In genomic region chr20:61667056-61667792, GRCh38 we compare ENCODE assay signal across 32 cellular contexts.
"Had no signal": no experiment of that assay in that cellular context is flagged by ENCODE, and none has a peak within 500 bp of the region (broad histone marks: within the 10 kb centered on the region; RNA-seq: fewer than 3 reads in every experiment).

No MANE protein-coding gene starts in this region.

- H3K36me3 Mint-ChIP-seq: activated CD4-positive, alpha-beta memory T cell treated with anti-CD3 and anti-CD28 coated beads for 36 hours; activated CD8-positive, alpha-beta memory T cell treated with anti-CD3 and anti-CD28 coated beads, Interleukin-2, amount 10 ng/mL, durations not matched to agents 7 days and 5 days; activated naive CD4-positive, alpha-beta T cell treated with anti-CD3 and anti-CD28 coated beads, Interleukin-2, amount 10 ng/mL, durations not matched to agents 7 days and 5 days; activated naive CD8-positive, alpha-beta T cell; T-cell had no signal

- ATAC-seq: activated CD4-positive, alpha-beta T cell treated with anti-CD3 and anti-CD28 coated beads for 36 hours; activated CD8-positive, alpha-beta memory T cell treated with anti-CD3 and anti-CD28 coated beads, Interleukin-2, amount 10 ng/mL, durations not matched to agents 7 days and 5 days; activated CD8-positive, alpha-beta T cell treated with anti-CD3 and anti-CD28 coated beads, Interleukin-2, amount 10 ng/mL, durations not matched to agents 7 days and 5 days; activated T-cell treated with anti-CD3 and anti-CD28 coated beads, Interleukin-2, amount 50 U/mL, for 72 hours; gastroesophageal sphincter; T-cell had no signal

- H3K9me3 Mint-ChIP-seq: activated CD4-positive, alpha-beta memory T cell treated with anti-CD3 and anti-CD28 coated beads for 36 hours; activated CD4-positive, alpha-beta T cell treated with anti-CD3 and anti-CD28 coated beads, Interleukin-2, amount 10 ng/mL, durations not matched to agents 24 days and 14 days; activated naive CD4-positive, alpha-beta T cell treated with anti-CD3 and anti-CD28 coated beads, Interleukin-2, amount 10 ng/mL, durations not matched to agents 7 days and 5 days; activated T-cell treated with anti-CD3 and anti-CD28 coated beads, Interleukin-2, amount 50 U/mL, for 24 hours; T-cell; T-helper 1 cell treated with Interleukin-12 subunit alpha and Interleukin-12 subunit beta and Interleukin-4 antibody, amounts not matched to agents 30 μg/mL and 1 μg/mL, for 36 hours had no signal

- H3K4me3 Mint-ChIP-seq: activated CD4-positive, alpha-beta memory T cell treated with anti-CD3 and anti-CD28 coated beads for 36 hours; activated CD4-positive, alpha-beta T cell treated with anti-CD3 and anti-CD28 coated beads for 36 hours; activated CD4-positive, alpha-beta T cell treated with anti-CD3 and anti-CD28 coated beads, Interleukin-2, amount 10 ng/mL, durations not matched to agents 24 days and 14 days; activated CD8-positive, alpha-beta memory T cell treated with anti-CD3 and anti-CD28 coated beads, Interleukin-2, amount 10 ng/mL, durations not matched to agents 7 days and 5 days; activated CD8-positive, alpha-beta T cell treated with anti-CD3 and anti-CD28 coated beads, Interleukin-2, amount 10 ng/mL, durations not matched to agents 7 days and 5 days; activated naive CD4-positive, alpha-beta T cell treated with anti-CD3 and anti-CD28 coated beads, Interleukin-2, amount 10 ng/mL, durations not matched to agents 7 days and 5 days; activated naive CD8-positive, alpha-beta T cell; activated T-cell treated with anti-CD3 and anti-CD28 coated beads, Interleukin-2, amount 50 U/mL, for 24 hours; activated T-cell treated with anti-CD3 and anti-CD28 coated beads, Interleukin-2, amount 50 U/mL, for 72 hours; T-cell; T-helper 1 cell treated with Interleukin-12 subunit alpha and Interleukin-12 subunit beta and Interleukin-4 antibody, amounts not matched to agents 30 μg/mL and 1 μg/mL, for 36 hours had no signal

- H3K27me3 Mint-ChIP-seq: activated CD4-positive, alpha-beta memory T cell treated with anti-CD3 and anti-CD28 coated beads for 36 hours; activated CD4-positive, alpha-beta T cell treated with anti-CD3 and anti-CD28 coated beads for 36 hours; activated CD4-positive, alpha-beta T cell treated with anti-CD3 and anti-CD28 coated beads, Interleukin-2, amount 10 ng/mL, durations not matched to agents 24 days and 14 days; activated CD8-positive, alpha-beta memory T cell treated with anti-CD3 and anti-CD28 coated beads, Interleukin-2, amount 10 ng/mL, durations not matched to agents 7 days and 5 days; activated naive CD4-positive, alpha-beta T cell treated with anti-CD3 and anti-CD28 coated beads, Interleukin-2, amount 10 ng/mL, durations not matched to agents 7 days and 5 days; activated T-cell treated with anti-CD3 and anti-CD28 coated beads, Interleukin-2, amount 50 U/mL, for 24 hours had no signal

- H3K9me3 ChIP-seq: colonic mucosa, esophagus squamous epithelium, gastroesophageal sphincter had no signal

- H3K4me1 ChIP-seq: colonic mucosa, gastroesophageal sphincter had no signal

- H3K27ac ChIP-seq: brain microvascular endothelial cell, colonic mucosa, epithelial cell of prostate, esophagus squamous epithelium, gastroesophageal sphincter had no signal

- FAIRE-seq: astrocyte, bronchial epithelial cell, endometrium, endothelial cell of umbilical vein had no signal

- H3K36me3 ChIP-seq: brain microvascular endothelial cell, colonic mucosa, esophagus squamous epithelium, gastroesophageal sphincter had no signal

- DNase-seq: activated CD4-positive, alpha-beta memory T cell treated with anti-CD3 and anti-CD28 coated beads for 36 hours; activated CD4-positive, alpha-beta T cell treated with anti-CD3 and anti-CD28 coated beads for 36 hours; activated CD4-positive, alpha-beta T cell treated with anti-CD3 and anti-CD28 coated beads, Interleukin-2, amount 10 ng/mL, durations not matched to agents 24 days and 14 days; activated CD4-positive, CD25-positive, alpha-beta regulatory T cell; activated CD4-positive, CD25-positive, alpha-beta regulatory T cell treated with anti-CD3 and anti-CD28 coated beads, Interleukin-2, amount 50 U/mL, for 72 hours; activated CD8-positive, alpha-beta memory T cell treated with anti-CD3 and anti-CD28 coated beads, Interleukin-2, amount 10 ng/mL, durations not matched to agents 7 days and 5 days; activated CD8-positive, alpha-beta memory T cell treated with anti-CD3 and anti-CD28 coated beads, Interleukin-2, amount 50 U/mL, for 48 hours; activated CD8-positive, alpha-beta T cell treated with anti-CD3 and anti-CD28 coated beads, Interleukin-2, amount 10 ng/mL, durations not matched to agents 7 days and 5 days; activated gamma-delta T cell; activated naive CD4-positive, alpha-beta T cell; activated naive CD4-positive, alpha-beta T cell treated with anti-CD3 and anti-CD28 coated beads, Interleukin-2, amount 10 ng/mL, durations not matched to agents 7 days and 5 days; activated T-cell treated with anti-CD3 and anti-CD28 coated beads for 4 hours; activated T-cell treated with anti-CD3 and anti-CD28 coated beads, Interleukin-2, amount 50 U/mL, for 24 hours; activated T-cell treated with anti-CD3 and anti-CD28 coated beads, Interleukin-2, amount 50 U/mL, for 72 hours; amniotic stem cell; anterior cingulate cortex; brain microvascular endothelial cell; colonic mucosa; effector CD8-positive, alpha-beta T cell; esophagus squamous epithelium; foreskin melanocyte; SW 1271; T-cell; T-helper 9 cell had no signal

- H3K4me3 ChIP-seq: colonic mucosa, esophagus squamous epithelium, gastroesophageal sphincter had no signal

- H3K4me1 Mint-ChIP-seq: activated CD4-positive, alpha-beta T cell treated with anti-CD3 and anti-CD28 coated beads for 36 hours; activated CD4-positive, alpha-beta T cell treated with anti-CD3 and anti-CD28 coated beads, Interleukin-2, amount 10 ng/mL, durations not matched to agents 24 days and 14 days; activated CD8-positive, alpha-beta memory T cell treated with anti-CD3 and anti-CD28 coated beads, Interleukin-2, amount 10 ng/mL, durations not matched to agents 7 days and 5 days; activated naive CD4-positive, alpha-beta T cell treated with anti-CD3 and anti-CD28 coated beads, Interleukin-2, amount 10 ng/mL, durations not matched to agents 7 days and 5 days; T-cell had no signal

- H3K27me3 ChIP-seq: brain microvascular endothelial cell, colonic mucosa had no signal

- H3K27ac Mint-ChIP-seq: activated CD4-positive, alpha-beta memory T cell treated with anti-CD3 and anti-CD28 coated beads for 36 hours; activated CD4-positive, alpha-beta T cell treated with anti-CD3 and anti-CD28 coated beads for 36 hours; activated CD4-positive, alpha-beta T cell treated with anti-CD3 and anti-CD28 coated beads, Interleukin-2, amount 10 ng/mL, durations not matched to agents 24 days and 14 days; activated CD8-positive, alpha-beta memory T cell treated with anti-CD3 and anti-CD28 coated beads, Interleukin-2, amount 10 ng/mL, durations not matched to agents 7 days and 5 days; activated CD8-positive, alpha-beta T cell treated with anti-CD3 and anti-CD28 coated beads, Interleukin-2, amount 10 ng/mL, durations not matched to agents 7 days and 5 days; activated naive CD4-positive, alpha-beta T cell treated with anti-CD3 and anti-CD28 coated beads, Interleukin-2, amount 10 ng/mL, durations not matched to agents 7 days and 5 days; activated naive CD8-positive, alpha-beta T cell; activated T-cell treated with anti-CD3 and anti-CD28 coated beads, Interleukin-2, amount 50 U/mL, for 24 hours; activated T-cell treated with anti-CD3 and anti-CD28 coated beads, Interleukin-2, amount 50 U/mL, for 72 hours; T-cell; T-helper 1 cell treated with Interleukin-12 subunit alpha and Interleukin-12 subunit beta and Interleukin-4 antibody, amounts not matched to agents 30 μg/mL and 1 μg/mL, for 36 hours had no signal
